In the genomic region with DNA sequence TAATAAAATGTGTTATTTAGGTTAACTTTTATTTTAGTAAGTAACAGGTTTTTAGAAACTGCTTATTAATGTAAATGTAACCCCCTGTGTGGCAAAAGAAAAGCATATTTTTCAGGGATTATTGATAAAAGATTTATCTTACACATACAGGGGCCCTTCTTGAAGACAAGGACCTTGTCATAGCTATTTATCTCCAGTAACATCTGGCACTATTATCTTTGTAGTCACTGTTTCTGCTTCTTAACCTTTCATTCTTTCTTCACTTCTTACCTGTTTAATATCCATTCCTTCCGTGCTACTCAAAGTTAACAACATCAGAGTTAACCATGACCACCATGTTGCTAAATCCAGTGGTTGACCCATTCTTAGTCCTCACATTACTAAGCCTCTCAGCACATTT, we compare ENCODE assay signal across 26 cellular contexts.
"Had no signal": no experiment of that assay in that cellular context is flagged by ENCODE, and none has a peak within 500 bp of the region (broad histone marks: within the 10 kb centered on the region; RNA-seq: fewer than 3 reads in every experiment).

No MANE protein-coding gene starts in this region.

- H3K9me3 ChIP-seq: Peyer's patch, SK-N-SH had no signal

- H3K27ac ChIP-seq: adrenal gland, breast epithelium, Peyer's patch, RWPE1, SJCRH30, VCaP had no signal

- H3K4me2 ChIP-seq: SK-N-SH had no signal

- H3K4me1 ChIP-seq: adrenal gland, breast epithelium, Peyer's patch, SJCRH30 had no signal

- ATAC-seq: activated CD4-positive, alpha-beta T cell treated with anti-CD3 and anti-CD28 coated beads for 36 hours; activated T-helper 17 cell treated with anti-CD3 and anti-CD28 coated beads, Interleukin-2, amount 50 U/mL, for 72 hours had no signal

- H3K4me3 ChIP-seq: adrenal gland, breast epithelium, Peyer's patch, SJCRH30 had no signal

- DNase-seq: activated CD4-positive, alpha-beta memory T cell treated with anti-CD3 and anti-CD28 coated beads, Interleukin-2, amount 10 ng/mL, durations not matched to agents 7 days and 5 days; activated CD4-positive, alpha-beta T cell treated with anti-CD3 and anti-CD28 coated beads for 36 hours; activated CD4-positive, alpha-beta T cell treated with anti-CD3 and anti-CD28 coated beads, Interleukin-2, amount 50 U/mL, for 1 hour; activated naive CD4-positive, alpha-beta T cell treated with anti-CD3 and anti-CD28 coated beads, Interleukin-2, amount 50 U/mL, for 16 hours; activated naive CD8-positive, alpha-beta T cell treated with anti-CD3 and anti-CD28 coated beads, Interleukin-2, amount 10 ng/mL, durations not matched to agents 7 days and 5 days; activated T-cell treated with anti-CD3 and anti-CD28 coated beads for 4 hours; activated T-cell treated with anti-CD3 and anti-CD28 coated beads, Interleukin-2, amount 50 U/mL, for 48 hours; adrenal gland; aorta; caudate nucleus; MV-4-11; NCI-H1092 treated with DMSO at 0.1 percent for 48 hours; NCI-H1436; NCI-H1694 treated with DMSO at 0.1 percent for 48 hours; NCI-H2029 treated with DMSO at 0.1 percent for 48 hours; NCI-H345; NCI-H510A; Peyer's patch; Right ventricle myocardium superior; SJCRH30; SK-N-SH; T-helper 1 cell had no signal

- H3K27me3 ChIP-seq: adrenal gland, breast epithelium, Peyer's patch, SJCRH30 had no signal

- H3K9ac ChIP-seq: SK-N-SH had no signal

- H3K36me3 ChIP-seq: adrenal gland, breast epithelium, Peyer's patch, SJCRH30 had no signal
